Comparison of ENCODE assay signal across 32 cellular contexts in genomic region chr21:33021150-33021549, GRCh38. TPM values are rescaled to one million over a fixed set of nuclear protein-coding genes. Genes with fewer than 3 reads are reported as not detected.
"Had no signal": no experiment of that assay in that cellular context is flagged by ENCODE, and none has a peak within 500 bp of the region (broad histone marks: within the 10 kb centered on the region; RNA-seq: fewer than 3 reads in every experiment).

No MANE protein-coding gene starts in this region.

- H3K4me2 ChIP-seq: smooth muscle cell had no signal

- H3K4me3 Mint-ChIP-seq: dendritic cell treated with granulocyte-macrophage colony-stimulating factor and Interleukin-4, amounts not matched to agents 40 ng/mL and 50 ng/mL, for 4 days; stimulated activated memory B cell treated with anti-CD40 and anti-IgM and Interleukin-4, amounts not matched to agents 10 μg/mL and 1 μg/mL and 100 μg/mL, for 72 hours had no signal

- H3K4me1 ChIP-seq: pancreas, prostate gland had no signal

- H3K27ac Mint-ChIP-seq: activated CD4-positive, alpha-beta T cell treated with anti-CD3 and anti-CD28 coated beads for 36 hours; activated CD8-positive, alpha-beta T cell treated with anti-CD3 and anti-CD28 coated beads, Interleukin-2, amount 10 ng/mL, durations not matched to agents 7 days and 5 days; activated naive CD4-positive, alpha-beta T cell treated with anti-CD3 and anti-CD28 coated beads, Interleukin-2, amount 10 ng/mL, durations not matched to agents 7 days and 5 days; activated naive CD8-positive, alpha-beta T cell treated with anti-CD3 and anti-CD28 coated beads, Interleukin-2, amount 50 U/mL, for 24 hours; dendritic cell treated with granulocyte-macrophage colony-stimulating factor and Interleukin-4, amounts not matched to agents 40 ng/mL and 50 ng/mL, for 4 days; nephron; stimulated activated memory B cell treated with anti-CD40 and anti-IgM and Interleukin-4, amounts not matched to agents 10 μg/mL and 1 μg/mL and 100 μg/mL, for 72 hours; stimulated activated naive CD8-positive, alpha-beta T cell treated with anti-CD3 and anti-CD28 coated beads, Interleukin-15, amount 100 ng/mL, for 72 hours; type B pancreatic cell had no signal

- H3K9me3 ChIP-seq: breast epithelium, esophagus muscularis mucosa, heart right ventricle, left ventricle myocardium inferior, pancreas, prostate gland, uterus had no signal

- H3K36me3 ChIP-seq: breast epithelium, esophagus muscularis mucosa, heart right ventricle, left ventricle myocardium inferior, pancreas, prostate gland, uterus had no signal

- H3K4me3 ChIP-seq: breast epithelium, esophagus muscularis mucosa, left ventricle myocardium inferior, lung, pancreas, prostate gland, smooth muscle cell, uterus had no signal

- ATAC-seq: activated CD4-positive, alpha-beta T cell treated with anti-CD3 and anti-CD28 coated beads for 36 hours; activated CD8-positive, alpha-beta T cell treated with anti-CD3 and anti-CD28 coated beads, Interleukin-2, amount 10 ng/mL, durations not matched to agents 7 days and 5 days; activated naive CD8-positive, alpha-beta T cell treated with anti-CD3 and anti-CD28 coated beads, Interleukin-2, amount 50 U/mL, for 24 hours; heart right ventricle; pancreas; stimulated activated memory B cell treated with anti-CD40 and anti-IgM and Interleukin-4, amounts not matched to agents 10 μg/mL and 1 μg/mL and 100 μg/mL, for 72 hours; stimulated activated naive CD8-positive, alpha-beta T cell treated with anti-CD3 and anti-CD28 coated beads, Interleukin-15, amount 100 ng/mL, for 72 hours had no signal

- FAIRE-seq: islet of Langerhans, pancreas had no signal

- DNase-seq: activated CD4-positive, alpha-beta T cell treated with anti-CD3 and anti-CD28 coated beads for 36 hours; activated CD4-positive, CD25-positive, alpha-beta regulatory T cell; activated CD8-positive, alpha-beta T cell treated with anti-CD3 and anti-CD28 coated beads, Interleukin-2, amount 10 ng/mL, durations not matched to agents 7 days and 5 days; activated gamma-delta T cell; activated naive CD4-positive, alpha-beta T cell treated with anti-CD3 and anti-CD28 coated beads, Interleukin-2, amount 10 ng/mL, durations not matched to agents 7 days and 5 days; activated naive CD8-positive, alpha-beta T cell treated with anti-CD3 and anti-CD28 coated beads, Interleukin-2, amount 50 U/mL, for 24 hours; amygdala; central memory CD4-positive, alpha-beta T cell; effector CD4-positive, alpha-beta T cell; foreskin melanocyte; heart right ventricle; left ventricle myocardium inferior; mesendoderm; pancreas; stimulated activated CD4-positive, alpha-beta T cell treated with anti-CD3 and anti-CD28 coated beads, Interleukin-1b, Interleukin-23, amount 100 ng/mL, for 48 hours; stimulated activated CD4-positive, alpha-beta T cell treated with anti-CD3 and anti-CD28 coated beads, Interleukin-4, amount 100 ng/mL, for 4 hours; stimulated activated CD8-positive, alpha-beta memory T cell treated with anti-CD3 and anti-CD28 coated beads, Interleukin-4, amount 100 ng/mL, for 48 hours; stimulated activated naive CD8-positive, alpha-beta T cell treated with anti-CD3 and anti-CD28 coated beads, Interleukin-15, amount 100 ng/mL, for 72 hours; substantia nigra; T-helper 1 cell; uterus had no signal

- H3K36me3 Mint-ChIP-seq: stimulated activated memory B cell treated with anti-CD40 and anti-IgM and Interleukin-4, amounts not matched to agents 10 μg/mL and 1 μg/mL and 100 μg/mL, for 72 hours had no signal

- H3K9me3 Mint-ChIP-seq: activated naive CD4-positive, alpha-beta T cell treated with anti-CD3 and anti-CD28 coated beads, Interleukin-2, amount 10 ng/mL, durations not matched to agents 7 days and 5 days; activated naive CD8-positive, alpha-beta T cell treated with anti-CD3 and anti-CD28 coated beads, Interleukin-2, amount 50 U/mL, for 24 hours; dendritic cell treated with granulocyte-macrophage colony-stimulating factor and Interleukin-4, amounts not matched to agents 40 ng/mL and 50 ng/mL, for 4 days; stimulated activated memory B cell treated with anti-CD40 and anti-IgM and Interleukin-4, amounts not matched to agents 10 μg/mL and 1 μg/mL and 100 μg/mL, for 72 hours; stimulated activated naive CD8-positive, alpha-beta T cell treated with anti-CD3 and anti-CD28 coated beads, Interleukin-15, amount 100 ng/mL, for 72 hours; type B pancreatic cell had no signal

- H3K27ac ChIP-seq: breast epithelium, esophagus muscularis mucosa, heart right ventricle, left ventricle myocardium inferior, pancreas, prostate gland, uterus had no signal

RNA-seq across cellular contexts. Expression of gene OLIG2, which starts 4.6 kb away (rescaled TPM):
- total RNA-seq: activated CD4-positive, alpha-beta T cell treated with anti-CD3 and anti-CD28 coated beads for 36 hours; activated CD8-positive, alpha-beta T cell treated with anti-CD3 and anti-CD28 coated beads, Interleukin-2, amount 10 ng/mL, durations not matched to agents 7 days and 5 days; breast epithelium; esophagus muscularis mucosa; glomerular endothelial cell; heart right ventricle; left ventricle myocardium inferior; prostate gland; smooth muscle cell; uterus had no signal
- polyA plus RNA-seq: heart right ventricle, pancreas, smooth muscle cell had no signal

RNA-seq across cellular contexts. Expression of gene OLIG1, which starts 48.8 kb away (rescaled TPM):
- total RNA-seq: activated CD4-positive, alpha-beta T cell treated with anti-CD3 and anti-CD28 coated beads for 36 hours; activated CD8-positive, alpha-beta T cell treated with anti-CD3 and anti-CD28 coated beads, Interleukin-2, amount 10 ng/mL, durations not matched to agents 7 days and 5 days; breast epithelium; esophagus muscularis mucosa; glomerular endothelial cell; smooth muscle cell; uterus had no signal
- polyA plus RNA-seq: heart right ventricle, smooth muscle cell had no signal
